In genomic region chr5:61658592-61659008, GRCh38 we compare ENCODE assay signal across 8 cellular contexts.
A peak's percentile ranks its signal among the peaks of the same experiment; 100 is the strongest.
DNase-seq lines count a peak whose midpoint lies in the region; ATAC-seq and TF ChIP-seq lines count a peak whose summit lies in the region.

No MANE protein-coding gene starts in this region.

- no peaks in the 10 kb centered on the region for H3K27me3 ChIP-seq in esophagus muscularis mucosa
- no peaks in the 10 kb centered on the region for H3K27me3 ChIP-seq in naive thymus-derived CD4-positive, alpha-beta T cell (ENCODE audit: control insufficient read depth in 2 of 2, insufficient read depth in 2 of 2, low read length in 2 of 2)

- H3K36me3 ChIP-seq in esophagus muscularis mucosa: no peaks in the 10 kb centered on the region
- H3K36me3 ChIP-seq in naive thymus-derived CD4-positive, alpha-beta T cell (ENCODE audit: control insufficient read depth in 2 of 3, insufficient read depth in 3 of 3, low read length in 3 of 3): no peaks in the 10 kb centered on the region

- peaks cover 0 to 4% (median 0%) of the 10 kb centered on the region in 7 donors for H3K4me1 Mint-ChIP-seq in naive thymus-derived CD4-positive, alpha-beta T cell
- H3K4me1 Mint-ChIP-seq in stimulated activated effector memory CD8-positive, alpha-beta T cell treated with anti-CD3 and anti-CD28 coated beads, Interleukin-12 subunit alpha, Interleukin-12 subunit beta, amount 100 ng/mL, for 72 hours: peaks cover 5% of the 10 kb centered on the region

- ATAC-seq in GM19395 (IDR thresholded peaks at IDR 0.05; ENCODE audit: unreplicated experiment): peak; percentile 92
- ATAC-seq in naive thymus-derived CD4-positive, alpha-beta T cell: peak; percentile 85
- ATAC-seq in stimulated activated effector memory CD8-positive, alpha-beta T cell treated with anti-CD3 and anti-CD28 coated beads, Interleukin-12 subunit alpha, Interleukin-12 subunit beta, amount 100 ng/mL, for 72 hours: peak; percentile 73

- peak; percentile 79 to 94 (median 91) for TF ChIP-seq CTCF in esophagus muscularis mucosa (IDR thresholded peaks at IDR 0.05)

- no peaks in the 10 kb centered on the region for H3K36me3 Mint-ChIP-seq in naive thymus-derived CD4-positive, alpha-beta T cell
- no peaks in the 10 kb centered on the region for H3K36me3 Mint-ChIP-seq in stimulated activated effector memory CD8-positive, alpha-beta T cell treated with anti-CD3 and anti-CD28 coated beads, Interleukin-12 subunit alpha, Interleukin-12 subunit beta, amount 100 ng/mL, for 72 hours

- intact Hi-C loops in esophagus muscularis mucosa (cut with DNase I): loop anchor here (5.0 to 10.0 kb wide), 5 partner anchors 316 to 694 kb away; partner anchors contain the start of gene SMIM15
- intact Hi-C loops in naive thymus-derived CD4-positive, alpha-beta T cell (cut with micrococcal nuclease): loop anchor here (1.0 to 10.0 kb wide), 11 partner anchors 250 to 981 kb away; no protein-coding TSS in a partner anchor

- no peak overlapping the region for H3K27ac ChIP-seq in esophagus muscularis mucosa (replicated peaks in 1 of 4)
- H3K27ac ChIP-seq in naive thymus-derived CD4-positive, alpha-beta T cell (ENCODE audit: low read depth, low read length): no peak overlapping the region

- H3K27ac Mint-ChIP-seq in naive thymus-derived CD4-positive, alpha-beta T cell: peak overlapping the region in 1 of 9 donors; percentile 6
- no peak overlapping the region for H3K27ac Mint-ChIP-seq in stimulated activated effector memory CD8-positive, alpha-beta T cell treated with anti-CD3 and anti-CD28 coated beads, Interleukin-12 subunit alpha, Interleukin-12 subunit beta, amount 100 ng/mL, for 72 hours

- H3K27me3 Mint-ChIP-seq in naive thymus-derived CD4-positive, alpha-beta T cell: peaks cover 5 to 17% (median 12%) of the 10 kb centered on the region in 5 donors

- peak; percentile 72 for DNase-seq in CD1c-positive myeloid dendritic cell (ENCODE audit: extremely low spot score)
- peak; percentile 26 for DNase-seq in HS-27A (ENCODE audit: low read depth)
- peak; percentile 52 for DNase-seq in NK-92 treated with Interleukin-12 subunit alpha and Interleukin-12 subunit beta, amount 100 ng/mL, for 24 hours (lab: John Stamatoyannopoulos, UW)
- DNase-seq in activated CD8-positive, alpha-beta memory T cell treated with anti-CD3 and anti-CD28 coated beads, Interleukin-2, amount 50 U/mL, for 48 hours: peak; percentile 99
- DNase-seq in esophagus muscularis mucosa (ENCODE audit: extremely low spot score): no peak
- DNase-seq in naive thymus-derived CD4-positive, alpha-beta T cell: peak; percentile 40 to 83 (median 66)
- peak; percentile 81 to 91 for DNase-seq in stimulated activated effector memory CD8-positive, alpha-beta T cell treated with anti-CD3 and anti-CD28 coated beads, Interleukin-12 subunit alpha, Interleukin-12 subunit beta, amount 100 ng/mL, for 72 hours (ENCODE audit: low spot score in 2 of 2)

- no peaks in the 10 kb centered on the region for H3K9me3 ChIP-seq in esophagus muscularis mucosa
- no peaks in the 10 kb centered on the region for H3K9me3 ChIP-seq in naive thymus-derived CD4-positive, alpha-beta T cell (ENCODE audit: control insufficient read depth in 2 of 3, low read length in 3 of 3)

- CTCF ChIA-PET in naive thymus-derived CD4-positive, alpha-beta T cell (lab: Charles Lee): interaction anchor here (0.6 to 3.6 kb wide), 13 partner anchors 9 to 981 kb away, joined by 3 to 32 read pairs (median 4); no protein-coding TSS in a partner anchor

- no peak overlapping the region for H3K4me3 Mint-ChIP-seq in naive thymus-derived CD4-positive, alpha-beta T cell
- H3K4me3 Mint-ChIP-seq in stimulated activated effector memory CD8-positive, alpha-beta T cell treated with anti-CD3 and anti-CD28 coated beads, Interleukin-12 subunit alpha, Interleukin-12 subunit beta, amount 100 ng/mL, for 72 hours: no peak overlapping the region

- TF ChIP-seq EP300 in esophagus muscularis mucosa (IDR thresholded peaks at IDR 0.05): no peak

- peaks cover 0 to 9% (median 2%) of the 10 kb centered on the region in 4 donors for H3K4me1 ChIP-seq in esophagus muscularis mucosa
- H3K4me1 ChIP-seq in naive thymus-derived CD4-positive, alpha-beta T cell (ENCODE audit: control insufficient read depth in 2 of 2, insufficient read depth in 2 of 2, low read length in 2 of 2): no peaks in the 10 kb centered on the region

- POLR2A ChIA-PET in naive thymus-derived CD4-positive, alpha-beta T cell (lab: Charles Lee): no interaction called here

- 39% methylated on average over 9 of the region's 9 CpGs for WGBS in esophagus muscularis mucosa

- H3K4me3 ChIP-seq in esophagus muscularis mucosa: no peak overlapping the region
- H3K4me3 ChIP-seq in naive thymus-derived CD4-positive, alpha-beta T cell (ENCODE audit: low read length): no peak overlapping the region

- no peak for TF ChIP-seq POLR2A in esophagus muscularis mucosa (IDR thresholded peaks at IDR 0.05; ENCODE audit: low read depth)

- no peaks in the 10 kb centered on the region for H3K9me3 Mint-ChIP-seq in naive thymus-derived CD4-positive, alpha-beta T cell
- H3K9me3 Mint-ChIP-seq in stimulated activated effector memory CD8-positive, alpha-beta T cell treated with anti-CD3 and anti-CD28 coated beads, Interleukin-12 subunit alpha, Interleukin-12 subunit beta, amount 100 ng/mL, for 72 hours: no peaks in the 10 kb centered on the region
